Comparison of ENCODE assay signal across 5 cellular contexts in genomic region chr15:52170199-52170598, GRCh38. TPM values are rescaled to one million over a fixed set of nuclear protein-coding genes. Genes with fewer than 3 reads are reported as not detected.
"Had no signal": no experiment of that assay in that cellular context is flagged by ENCODE, and none has a peak within 500 bp of the region (broad histone marks: within the 10 kb centered on the region; RNA-seq: fewer than 3 reads in every experiment).

No MANE protein-coding gene starts in this region.

RNA-seq across cellular contexts. Expression of gene BCL2L10, which starts 57.6 kb away (rescaled TPM):
- total RNA-seq: GM23248, H1, H4, H7, H9 had no signal
- polyA plus RNA-seq: GM23248 had no signal
